In the genomic region with DNA sequence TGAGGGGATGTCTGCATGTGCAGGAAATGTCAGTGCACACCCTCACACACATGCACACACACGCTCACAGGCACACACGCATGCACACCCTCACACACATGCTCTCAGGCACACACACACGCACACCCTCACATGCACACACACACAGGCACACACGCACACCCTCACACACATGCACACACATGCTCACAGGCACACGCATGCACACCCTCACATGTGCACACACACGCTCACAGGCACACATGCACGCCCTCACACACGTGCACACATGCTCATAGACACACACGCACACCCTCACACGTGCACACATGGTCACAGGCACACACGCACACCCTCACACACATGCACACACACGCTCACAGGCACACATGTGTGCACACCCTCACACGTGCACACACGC, we compare ENCODE assay signal across 3 cellular contexts.
A peak's percentile ranks its signal among the peaks of the same experiment; 100 is the strongest.
TF ChIP-seq lines count a peak whose summit lies in the region.

No MANE protein-coding gene starts in this region.

TF ChIP-seq in A549, 52 proteins besides CTCF, POLR2A, EP300 and RAD21:
- TF ChIP-seq HOXB13 (CRISPR knock-in tag; IDR thresholded peaks at IDR 0.05; ENCODE audit: low read depth) (no peak), SMC3 (IDR thresholded peaks at IDR 0.05) (no peak)

TF ChIP-seq in HEK293, 187 proteins besides CTCF, POLR2A, EP300 and RAD21:
- TF ChIP-seq, protein P1, sequence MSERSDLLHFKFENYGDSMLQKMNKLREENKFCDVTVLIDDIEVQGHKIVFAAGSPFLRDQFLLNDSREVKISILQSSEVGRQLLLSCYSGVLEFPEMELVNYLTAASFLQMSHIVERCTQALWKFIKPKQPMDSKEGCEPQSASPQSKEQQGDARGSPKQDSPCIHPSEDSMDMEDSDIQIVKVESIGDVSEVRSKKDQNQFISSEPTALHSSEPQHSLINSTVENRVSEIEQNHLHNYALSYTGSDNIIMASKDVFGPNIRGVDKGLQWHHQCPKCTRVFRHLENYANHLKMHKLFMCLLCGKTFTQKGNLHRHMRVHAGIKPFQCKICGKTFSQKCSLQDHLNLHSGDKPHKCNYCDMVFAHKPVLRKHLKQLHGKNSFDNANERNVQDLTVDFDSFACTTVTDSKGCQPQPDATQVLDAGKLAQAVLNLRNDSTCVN (tag by site-specific recombination; optimal IDR thresholded peaks at IDR 0.05) = peak; percentile 22
- no peak for TF ChIP-seq ZNF610 (tag by site-specific recombination; IDR thresholded peaks at IDR 0.05; ENCODE audit: borderline replicate concordance)
- TF ChIP-seq ZSCAN4 (tag by site-specific recombination; IDR thresholded peaks at IDR 0.05) = peak; percentile 97
- TF ChIP-seq, protein P2, sequence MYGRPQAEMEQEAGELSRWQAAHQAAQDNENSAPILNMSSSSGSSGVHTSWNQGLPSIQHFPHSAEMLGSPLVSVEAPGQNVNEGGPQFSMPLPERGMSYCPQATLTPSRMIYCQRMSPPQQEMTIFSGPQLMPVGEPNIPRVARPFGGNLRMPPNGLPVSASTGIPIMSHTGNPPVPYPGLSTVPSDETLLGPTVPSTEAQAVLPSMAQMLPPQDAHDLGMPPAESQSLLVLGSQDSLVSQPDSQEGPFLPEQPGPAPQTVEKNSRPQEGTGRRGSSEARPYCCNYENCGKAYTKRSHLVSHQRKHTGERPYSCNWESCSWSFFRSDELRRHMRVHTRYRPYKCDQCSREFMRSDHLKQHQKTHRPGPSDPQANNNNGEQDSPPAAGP (tag by site-specific recombination; IDR thresholded peaks at IDR 0.05) = no peak

TF ChIP-seq in H1, 55 proteins besides CTCF, POLR2A, EP300 and RAD21:
- TF ChIP-seq JUN (IDR thresholded peaks at IDR 0.05; ENCODE audit: low read depth, low read length) = no peak
- TF ChIP-seq SUZ12 (IDR thresholded peaks at IDR 0.05; ENCODE audit: low read length) = 0 out of 2 replicates have a peak, but pooled peaks have one; percentile 22
- TF ChIP-seq RXRA (IDR thresholded peaks at IDR 0.05; ENCODE audit: insufficient read depth, low read depth, low read length) = no peak
- no peak for TF ChIP-seq RBBP5 (IDR thresholded peaks at IDR 0.05; ENCODE audit: borderline replicate concordance, low read depth, low read length)
- TF ChIP-seq SP1 (IDR thresholded peaks at IDR 0.05; ENCODE audit: low read depth, low read length) = no peak
